ENCODE assay signal across 8 cellular contexts in genomic region chr1:151254217-151255213, GRCh38. TPM values are rescaled to one million over a fixed set of nuclear protein-coding genes. Genes with fewer than 3 reads are reported as not detected.
DNase-seq lines count a peak whose midpoint lies in the region; ATAC-seq and TF ChIP-seq lines count a peak whose summit lies in the region.

TSS of gene PSMD4 (plus strand) at chr1:151254734. CDS start at chr1:151254783, 49 bp downstream.

- peak; percentile 98 for DNase-seq in AG20443 (ENCODE audit: low spot score)
- peak; percentile 95 for DNase-seq in NCI-H510A treated with DMSO at 0.1 percent for 48 hours (lab: John Stamatoyannopoulos, UW)
- DNase-seq in activated CD4-positive, alpha-beta T cell treated with anti-CD3 and anti-CD28 coated beads for 24 hours (ENCODE audit: low read depth in 2 of 2), result peak; percentile 85 to 88
- peak; percentile 96 for DNase-seq in chondrocyte (ENCODE audit: low spot score)
- peak; percentile 88 for DNase-seq in kidney epithelial cell (ENCODE audit: low read depth)
- peak; percentile 89 to 90 for DNase-seq in stimulated activated CD4-positive, alpha-beta T cell treated with anti-CD3 and anti-CD28 coated beads, Interleukin-15, amount 100 ng/mL, for 48 hours (ENCODE audit: low read depth in 2 of 2)

- peak; percentile 94 for ATAC-seq in HG03432 (IDR thresholded peaks at IDR 0.05; ENCODE audit: unreplicated experiment)

- no peaks in the 10 kb centered on the region for H3K27me3 ChIP-seq in kidney epithelial cell (ENCODE audit: control insufficient read depth, insufficient read depth, low read length)

- H3K36me3 Mint-ChIP-seq in chondrocyte (ENCODE audit: low read depth), result peaks cover 2% of the 10 kb centered on the region

- H3K9me3 Mint-ChIP-seq in chondrocyte (ENCODE audit: low read depth), result no peaks in the 10 kb centered on the region

- H3K4me3 ChIP-seq in kidney epithelial cell (ENCODE audit: low read depth, low read length), result peak within 1 kb of the TSS; percentile 96

- peak; percentile 91 for TF ChIP-seq POLR2A in GM19099 (IDR thresholded peaks at IDR 0.05; ENCODE audit: extremely low read depth, insufficient read length, low read depth)

- peak within 1 kb of the TSS; percentile 96 for H3K4me3 Mint-ChIP-seq in chondrocyte (ENCODE audit: unreplicated experiment)

- H3K27ac Mint-ChIP-seq in chondrocyte (ENCODE audit: unreplicated experiment), result peak within 1 kb of the TSS; percentile 99

- peaks cover 31% of the 10 kb centered on the region for H3K4me1 Mint-ChIP-seq in chondrocyte (ENCODE audit: low read depth)

- H3K36me3 ChIP-seq in kidney epithelial cell (ENCODE audit: control insufficient read depth, insufficient read depth, low read length), result no peaks in the 10 kb centered on the region

- TF ChIP-seq CTCF in chondrocyte (IDR thresholded peaks at IDR 0.05), result peak; percentile 33
- TF ChIP-seq CTCF in kidney epithelial cell (IDR thresholded peaks at IDR 0.05; ENCODE audit: insufficient read depth, low read length, poor library complexity, severe bottlenecking), result no peak

- no peaks in the 10 kb centered on the region for H3K27me3 Mint-ChIP-seq in chondrocyte (ENCODE audit: low read depth)

RNA-seq across cellular contexts. Expression of gene PSMD4, which starts in this region (rescaled TPM):
- total RNA-seq in chondrocyte, result 111 to 144 TPM (median 113 TPM) in 3 replicates
- 152 and 178 TPM in 2 replicates for total RNA-seq in kidney epithelial cell

Comparison
In these comparisons a context has a peak if more than half of its experiments do, and no peak if none do; other contexts are left out.
1. Peak in every context shown above with its lines: DNase-seq, ATAC-seq and H3K4me3 ChIP-seq.